ENCODE assay signal across 14 cellular contexts in genomic region chr11:126992804-126993111, GRCh38.
DNase-seq lines count a peak whose midpoint lies in the region; ATAC-seq, FAIRE-seq and TF ChIP-seq lines count a peak whose summit lies in the region.
"Had no signal": no experiment of that assay in that cellular context is flagged by ENCODE, and none has a peak within 500 bp of the region (broad histone marks: within the 10 kb centered on the region; RNA-seq: fewer than 3 reads in every experiment).

No MANE protein-coding gene starts in this region.

- no peaks in the 10 kb centered on the region for H3K9me3 Mint-ChIP-seq in activated naive CD8-positive, alpha-beta T cell treated with anti-CD3 and anti-CD28 coated beads, Interleukin-2, amount 50 U/mL, for 24 hours
- H3K9me3 Mint-ChIP-seq: activated naive CD8-positive, alpha-beta T cell treated with anti-CD3 and anti-CD28 coated beads, Interleukin-2, amount 10 ng/mL, durations not matched to agents 7 days and 5 days; immature natural killer cell had no signal

- no peak overlapping the region for H3K27ac Mint-ChIP-seq in activated naive CD8-positive, alpha-beta T cell treated with anti-CD3 and anti-CD28 coated beads, Interleukin-2, amount 50 U/mL, for 24 hours
- H3K27ac Mint-ChIP-seq: activated naive CD8-positive, alpha-beta T cell treated with anti-CD3 and anti-CD28 coated beads, Interleukin-2, amount 10 ng/mL, durations not matched to agents 7 days and 5 days; immature natural killer cell had no signal

- no peak for TF ChIP-seq POLR2A in H54 (IDR thresholded peaks at IDR 0.05; ENCODE audit: low read depth, low read length)

- no peak overlapping the region for H3K4me3 Mint-ChIP-seq in activated naive CD8-positive, alpha-beta T cell treated with anti-CD3 and anti-CD28 coated beads, Interleukin-2, amount 50 U/mL, for 24 hours
- H3K4me3 Mint-ChIP-seq: activated naive CD8-positive, alpha-beta T cell treated with anti-CD3 and anti-CD28 coated beads, Interleukin-2, amount 10 ng/mL, durations not matched to agents 7 days and 5 days; immature natural killer cell had no signal

- no peak for DNase-seq in H54 (ENCODE audit: insufficient read length, low spot score)
- DNase-seq in amniotic epithelial cell (ENCODE audit: low read depth) = peak; percentile 48
- DNase-seq in glomerular visceral epithelial cell (ENCODE audit: extremely low spot score) = peak; percentile 87
- DNase-seq in NCI-H526 (lab: John Stamatoyannopoulos, UW) = no peak
- no peak for DNase-seq in medulla oblongata (ENCODE audit: extremely low spot score)
- DNase-seq in COR-L47 (lab: John Stamatoyannopoulos, UW) = no peak
- DNase-seq in activated naive CD8-positive, alpha-beta T cell treated with anti-CD3 and anti-CD28 coated beads, Interleukin-2, amount 50 U/mL, for 24 hours = no peak
- DNase-seq: activated CD4-positive, CD25-positive, alpha-beta regulatory T cell treated with anti-CD3 and anti-CD28 coated beads, Interleukin-2, amount 50 U/mL, for 72 hours; activated naive CD8-positive, alpha-beta T cell treated with anti-CD3 and anti-CD28 coated beads, Interleukin-2, amount 10 ng/mL, durations not matched to agents 7 days and 5 days; cortex of kidney; immature natural killer cell; NCI-H2171; sigmoid colon; stimulated activated naive CD8-positive, alpha-beta T cell treated with anti-CD3 and anti-CD28 coated beads, Interleukin-15, Interleukin-2, amounts not matched to agents 100 U/mL and 50 U/mL, for 24 hours had no signal

- H3K36me3 Mint-ChIP-seq in activated naive CD8-positive, alpha-beta T cell treated with anti-CD3 and anti-CD28 coated beads, Interleukin-2, amount 50 U/mL, for 24 hours (ENCODE audit: low read depth) = no peaks in the 10 kb centered on the region
- H3K36me3 Mint-ChIP-seq: activated naive CD8-positive, alpha-beta T cell treated with anti-CD3 and anti-CD28 coated beads, Interleukin-2, amount 10 ng/mL, durations not matched to agents 7 days and 5 days; immature natural killer cell had no signal

- H3K4me1 Mint-ChIP-seq in activated naive CD8-positive, alpha-beta T cell treated with anti-CD3 and anti-CD28 coated beads, Interleukin-2, amount 50 U/mL, for 24 hours = no peaks in the 10 kb centered on the region
- H3K4me1 Mint-ChIP-seq: activated naive CD8-positive, alpha-beta T cell treated with anti-CD3 and anti-CD28 coated beads, Interleukin-2, amount 10 ng/mL, durations not matched to agents 7 days and 5 days; immature natural killer cell had no signal

- FAIRE-seq in H54 (lab: Jason Lieb, UNC) = peak; percentile 73

- H3K27me3 Mint-ChIP-seq in activated naive CD8-positive, alpha-beta T cell treated with anti-CD3 and anti-CD28 coated beads, Interleukin-2, amount 50 U/mL, for 24 hours = peaks cover 22% of the 10 kb centered on the region

- ATAC-seq in activated naive CD8-positive, alpha-beta T cell treated with anti-CD3 and anti-CD28 coated beads, Interleukin-2, amount 50 U/mL, for 24 hours = no peak
- ATAC-seq: stimulated activated naive CD8-positive, alpha-beta T cell treated with anti-CD3 and anti-CD28 coated beads, Interleukin-15, Interleukin-2, amounts not matched to agents 100 U/mL and 50 U/mL, for 24 hours had no signal

Comparison
In these comparisons a context has a peak if more than half of its experiments do, and no peak if none do; other contexts are left out.
1. DNase-seq: peak in amniotic epithelial cell (single experiment) and glomerular visceral epithelial cell (single experiment); none in H54 (single experiment), NCI-H526 (0 of 2), medulla oblongata (single experiment), COR-L47 (single experiment) and activated naive CD8-positive, alpha-beta T cell treated with anti-CD3 and anti-CD28 coated beads, Interleukin-2, amount 50 U/mL, for 24 hours (single experiment).